ENCODE assay signal across 8 cellular contexts in the genomic region with DNA sequence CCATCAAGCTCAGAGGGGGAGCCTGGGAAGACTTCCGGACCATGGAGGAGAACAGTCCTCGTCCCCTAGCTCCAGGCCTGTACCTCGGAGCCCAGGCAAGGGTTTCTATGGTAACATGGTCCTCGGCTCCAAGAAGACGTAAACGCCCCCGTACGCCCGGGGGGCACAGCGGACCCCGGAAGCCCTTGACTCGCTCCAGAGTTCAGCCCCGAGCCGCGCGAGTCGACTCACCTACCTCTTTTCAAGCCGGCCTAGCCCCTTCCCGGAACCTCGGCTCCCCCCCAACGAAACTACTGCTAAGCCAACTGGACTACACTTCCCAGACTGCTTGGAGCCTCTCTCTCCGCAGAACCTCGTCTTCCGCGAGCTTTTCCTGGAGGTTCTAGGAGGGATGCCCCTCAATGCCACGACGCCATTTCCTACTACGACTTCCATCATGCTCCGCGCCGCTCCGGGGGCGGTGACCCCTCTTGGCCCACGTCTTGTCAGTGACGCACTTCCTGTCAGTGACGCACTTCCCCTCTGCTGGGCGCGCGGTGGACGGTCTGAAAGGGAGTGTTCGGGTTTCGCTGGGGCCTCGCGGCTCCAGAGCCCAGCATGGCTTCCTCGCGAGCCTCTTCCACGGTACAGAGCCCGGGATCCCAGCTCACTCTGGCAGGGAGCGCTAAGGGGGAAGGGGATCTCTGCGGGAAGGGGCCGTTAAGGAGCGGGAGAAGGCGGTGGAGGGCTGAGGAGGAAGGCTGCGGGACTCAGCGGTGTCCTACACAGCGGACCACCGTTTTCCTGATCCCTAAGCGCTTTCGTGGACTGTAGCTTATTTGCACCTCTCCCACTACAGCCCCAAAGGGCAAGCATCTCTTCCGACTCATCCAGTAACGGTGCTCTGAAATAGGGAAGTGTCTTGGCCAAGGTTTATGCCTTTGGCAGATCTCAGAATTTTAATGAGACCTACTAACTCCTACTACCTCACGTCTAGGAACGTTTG. TPM values are rescaled to one million over a fixed set of nuclear protein-coding genes. Genes with fewer than 3 reads are reported as not detected.
DNase-seq lines count a peak whose midpoint lies in the region; ATAC-seq lines count a peak whose summit lies in the region.

A gene (minus strand): TSS at position 426 of the 985 bp plus-strand sequence. CDS start 3,065 bp downstream, outside the sequence.
A gene (plus strand): TSS at position 512 of the 985 bp plus-strand sequence. CDS start 86 bp downstream, at position 598.

- no peak within 1 kb of the TSS for H3K27ac Mint-ChIP-seq in activated CD4-positive, alpha-beta T cell treated with anti-CD3 and anti-CD28 coated beads, Interleukin-2, amount 10 ng/mL, durations not matched to agents 24 days and 14 days

- H3K36me3 Mint-ChIP-seq in activated CD4-positive, alpha-beta T cell treated with anti-CD3 and anti-CD28 coated beads, Interleukin-2, amount 10 ng/mL, durations not matched to agents 24 days and 14 days (ENCODE audit: low read depth): peaks cover 42% of the 10 kb centered on the region

- H3K9me3 Mint-ChIP-seq in activated CD4-positive, alpha-beta T cell treated with anti-CD3 and anti-CD28 coated beads, Interleukin-2, amount 10 ng/mL, durations not matched to agents 24 days and 14 days: no peaks in the 10 kb centered on the region

- DNase-seq in C1 segment of cervical spinal cord (lab: John Stamatoyannopoulos, UW): peak; percentile 61 to 98 (median 96)
- DNase-seq in NCI-H526 treated with DMSO at 0.1 percent for 48 hours (lab: John Stamatoyannopoulos, UW): peak; percentile 90
- peak; percentile 99 for DNase-seq in activated CD4-positive, alpha-beta T cell treated with anti-CD3 and anti-CD28 coated beads, Interleukin-2, amount 10 ng/mL, durations not matched to agents 24 days and 14 days
- DNase-seq in dedifferentiated amniotic fluid mesenchymal stem cell (ENCODE audit: extremely low spot score): peak; percentile 98
- DNase-seq in left lobe of liver (ENCODE audit: low spot score): peak; percentile 97
- DNase-seq in stimulated activated CD4-positive, alpha-beta T cell treated with anti-CD3 and anti-CD28 coated beads, Interleukin-2, amount 100 ng/mL, for 4 hours (ENCODE audit: low read depth): peak; percentile 96

- peak; percentile 98 for ATAC-seq in GM19351 (IDR thresholded peaks at IDR 0.05; ENCODE audit: unreplicated experiment)
- ATAC-seq in HG03520 (IDR thresholded peaks at IDR 0.05; ENCODE audit: unreplicated experiment): peak; percentile 98
- peak; percentile 91 for ATAC-seq in left lobe of liver

- intact Hi-C loops in activated CD4-positive, alpha-beta T cell treated with anti-CD3 and anti-CD28 coated beads, Interleukin-2, amount 10 ng/mL, durations not matched to agents 24 days and 14 days (cut with micrococcal nuclease): loop anchor here (1.0 to 10.0 kb wide), 7 partner anchors 65 to 383 kb away; a partner anchor contains a TSS

- H3K4me3 Mint-ChIP-seq in activated CD4-positive, alpha-beta T cell treated with anti-CD3 and anti-CD28 coated beads, Interleukin-2, amount 10 ng/mL, durations not matched to agents 24 days and 14 days: no peak within 1 kb of the TSS

- H3K27me3 Mint-ChIP-seq in activated CD4-positive, alpha-beta T cell treated with anti-CD3 and anti-CD28 coated beads, Interleukin-2, amount 10 ng/mL, durations not matched to agents 24 days and 14 days: no peaks in the 10 kb centered on the region

- peaks cover 28% of the 10 kb centered on the region for H3K4me1 Mint-ChIP-seq in activated CD4-positive, alpha-beta T cell treated with anti-CD3 and anti-CD28 coated beads, Interleukin-2, amount 10 ng/mL, durations not matched to agents 24 days and 14 days

RNA-seq across cellular contexts. Expression of the first gene that starts in this region (rescaled TPM):
- total RNA-seq in activated CD4-positive, alpha-beta T cell treated with anti-CD3 and anti-CD28 coated beads, Interleukin-2, amount 10 ng/mL, durations not matched to agents 24 days and 14 days: 52.0 and 57.4 TPM in 2 replicates
- total RNA-seq in left lobe of liver: 17.8 TPM

RNA-seq across cellular contexts. Expression of the second gene that starts in this region (rescaled TPM):
- 63.6 and 64.6 TPM in 2 replicates for total RNA-seq in activated CD4-positive, alpha-beta T cell treated with anti-CD3 and anti-CD28 coated beads, Interleukin-2, amount 10 ng/mL, durations not matched to agents 24 days and 14 days
- 12.0 TPM for total RNA-seq in left lobe of liver

Comparison
In these comparisons a context has a peak if more than half of its experiments do, and no peak if none do; other contexts are left out.
1. Peak in every context shown above with its lines: DNase-seq and ATAC-seq.